36 cellular contexts compared by ENCODE assay signal in the genomic region with DNA sequence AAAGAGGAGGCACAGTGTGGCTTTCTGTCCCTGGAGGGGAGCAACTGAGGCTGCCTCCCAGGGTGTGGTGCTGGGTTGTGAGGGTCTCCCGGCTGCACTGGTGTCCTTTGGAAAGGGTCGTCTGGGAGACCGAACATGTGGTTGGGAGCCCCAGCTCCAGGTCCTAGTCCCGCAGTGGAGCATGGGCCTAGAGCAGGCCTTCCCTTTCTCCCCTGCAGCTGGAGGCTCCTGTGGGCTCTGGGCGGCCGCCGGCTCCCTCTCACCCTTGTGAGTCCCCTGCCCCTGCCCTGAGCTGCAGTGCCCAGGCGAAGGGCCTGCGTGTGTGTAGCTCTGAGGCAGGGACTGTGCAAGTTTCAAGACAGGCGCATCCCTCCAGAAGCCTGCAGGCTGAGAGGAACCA.
"Had no signal": no experiment of that assay in that cellular context is flagged by ENCODE, and none has a peak within 500 bp of the region (broad histone marks: within the 10 kb centered on the region; RNA-seq: fewer than 3 reads in every experiment).

No MANE protein-coding gene starts in this region.

- H3K27me3 ChIP-seq: body of pancreas, MG63 had no signal

- H3K27ac ChIP-seq: adrenal gland, body of pancreas, breast epithelium, RWPE1, SJCRH30, SK-N-MC, WERI-Rb-1 had no signal

- ATAC-seq: activated CD8-positive, alpha-beta memory T cell treated with anti-CD3 and anti-CD28 coated beads, Interleukin-2, amount 10 ng/mL, durations not matched to agents 7 days and 5 days; activated naive CD4-positive, alpha-beta T cell treated with anti-CD3 and anti-CD28 coated beads, Interleukin-2, amount 50 U/mL, for 72 hours; activated T-cell treated with anti-CD3 and anti-CD28 coated beads, Interleukin-2, amount 50 U/mL, for 72 hours; activated T-helper 17 cell treated with anti-CD3 and anti-CD28 coated beads, Interleukin-2, amount 50 U/mL, for 72 hours; body of pancreas; PC-3 had no signal

- H3K36me3 ChIP-seq: adrenal gland, breast epithelium, MG63, SJCRH30, WERI-Rb-1 had no signal

- H3K4me3 ChIP-seq: adrenal gland, body of pancreas, breast epithelium, MG63, SJCRH30, SK-N-MC had no signal

- H3K9me3 ChIP-seq: adrenal gland, body of pancreas, breast epithelium, MG63, SJCRH30 had no signal

- DNase-seq: activated CD4-positive, alpha-beta memory T cell treated with anti-CD3 and anti-CD28 coated beads, Interleukin-2, amount 10 ng/mL, durations not matched to agents 7 days and 5 days; activated CD4-positive, alpha-beta T cell treated with anti-CD3 and anti-CD28 coated beads for 1 hour; activated CD4-positive, alpha-beta T cell treated with anti-CD3 and anti-CD28 coated beads for 48 hours; activated CD4-positive, CD25-positive, alpha-beta regulatory T cell; activated CD8-positive, alpha-beta memory T cell treated with anti-CD3 and anti-CD28 coated beads for 24 hours; activated CD8-positive, alpha-beta memory T cell treated with anti-CD3 and anti-CD28 coated beads, Interleukin-2, amount 10 ng/mL, durations not matched to agents 7 days and 5 days; activated CD8-positive, alpha-beta memory T cell treated with anti-CD3 and anti-CD28 coated beads, Interleukin-2, amount 50 U/mL, for 48 hours; activated gamma-delta T cell treated with Interleukin-2 at 50 U/mL for 16 hours; activated naive CD4-positive, alpha-beta T cell treated with anti-CD3 and anti-CD28 coated beads for 36 hours; activated T-cell treated with anti-CD3 and anti-CD28 coated beads, Interleukin-2, amount 50 U/mL, for 72 hours; adrenal gland; body of pancreas; Kasumi-1; KG1; MG63; NCI-H1048; NCI-H1105 treated with DMSO at 0.1 percent for 48 hours; NCI-H1436; NCI-H1694; NCI-H2029 treated with DMSO at 0.1 percent for 48 hours; NCI-H2107; NCI-H2171; NCI-H510A; NCI-H526; NCI-H748 treated with DMSO at 0.1 percent for 48 hours; NK-92 treated with Interleukin-12 subunit alpha and Interleukin-12 subunit beta, amount 100 ng/mL, for 24 hours; PC-3; Right ventricle myocardium superior; SJCRH30; T1000 had no signal

- H3K4me1 ChIP-seq: adrenal gland, body of pancreas, breast epithelium, SJCRH30 had no signal
